Comparison of ENCODE assay signal across 22 cellular contexts in genomic region chr17:20256144-20256543, GRCh38.
"Had no signal": no experiment of that assay in that cellular context is flagged by ENCODE, and none has a peak within 500 bp of the region (broad histone marks: within the 10 kb centered on the region; RNA-seq: fewer than 3 reads in every experiment).

No MANE protein-coding gene starts in this region.

- ATAC-seq: activated naive CD8-positive, alpha-beta T cell treated with anti-CD3 and anti-CD28 coated beads, Interleukin-2, amount 50 U/mL, for 24 hours; natural killer cell had no signal

- H3K27ac ChIP-seq: brain microvascular endothelial cell, epithelial cell of prostate, tibial artery, uterus had no signal

- H3K4me3 ChIP-seq: tibial artery, uterus had no signal

- H3K27me3 ChIP-seq: brain microvascular endothelial cell, tibial artery, uterus had no signal

- H3K36me3 ChIP-seq: brain microvascular endothelial cell, uterus had no signal

- H3K4me1 ChIP-seq: uterus had no signal

- DNase-seq: activated CD4-positive, alpha-beta T cell treated with anti-CD3 and anti-CD28 coated beads, Interleukin-2, amount 50 U/mL, for 1 hour; activated CD8-positive, alpha-beta memory T cell treated with anti-CD3 and anti-CD28 coated beads for 24 hours; activated CD8-positive, alpha-beta memory T cell treated with anti-CD3 and anti-CD28 coated beads, Interleukin-2, amount 50 U/mL, for 48 hours; activated effector memory CD4-positive, alpha-beta T cell treated with Interleukin-2 at 50 U/mL for 16 hours; activated naive CD4-positive, alpha-beta T cell treated with anti-CD3 and anti-CD28 coated beads, Interleukin-2, amount 10 ng/mL, durations not matched to agents 7 days and 5 days; activated naive CD8-positive, alpha-beta T cell treated with anti-CD3 and anti-CD28 coated beads, Interleukin-2, amount 50 U/mL, for 24 hours; activated T-cell treated with anti-CD3 and anti-CD28 coated beads, Interleukin-2, amount 50 U/mL, for 48 hours; aorta; brain microvascular endothelial cell; central memory CD4-positive, alpha-beta T cell; endodermal cell; foreskin fibroblast; natural killer cell; nucleus accumbens; stimulated activated CD4-positive, alpha-beta T cell treated with anti-CD3 and anti-CD28 coated beads, Interleukin-12 subunit alpha, Interleukin-12 subunit beta, amount 100 ng/mL, for 4 hours; stimulated activated CD4-positive, alpha-beta T cell treated with anti-CD3 and anti-CD28 coated beads, Interleukin-1b, Interleukin-23, amount 100 ng/mL, for 48 hours; stimulated activated CD8-positive, alpha-beta memory T cell treated with anti-CD3 and anti-CD28 coated beads, Interleukin-4, amount 100 ng/mL, for 48 hours; stimulated activated naive CD4-positive, alpha-beta T cell treated with Interleukin-2 at 50 U/mL for 16 hours; substantia nigra; tibial artery; uterus had no signal

- H3K9me3 ChIP-seq: tibial artery, uterus had no signal
